ENCODE assay signal across 29 cellular contexts in the genomic region with DNA sequence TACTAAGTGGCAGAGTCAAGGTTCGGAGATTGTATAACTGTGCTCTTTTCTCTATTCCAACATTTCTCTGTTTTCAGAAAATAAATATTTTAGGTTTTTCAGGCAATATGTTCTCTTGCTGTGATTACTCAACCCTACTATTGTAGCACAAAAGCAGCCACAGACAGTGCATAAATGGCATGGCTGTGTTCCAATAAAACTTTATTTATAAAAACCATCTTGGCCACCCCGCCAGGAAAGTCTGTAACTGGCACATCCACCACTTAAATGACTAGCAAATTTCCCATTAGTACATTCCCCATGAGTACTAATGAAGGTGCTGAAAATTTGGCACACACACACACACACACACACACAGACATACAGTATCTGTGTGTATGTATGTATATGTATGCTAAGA.
"Had no signal": no experiment of that assay in that cellular context is flagged by ENCODE, and none has a peak within 500 bp of the region (broad histone marks: within the 10 kb centered on the region; RNA-seq: fewer than 3 reads in every experiment).

No MANE protein-coding gene starts in this region.

- H3K27ac Mint-ChIP-seq: dendritic cell treated with granulocyte-macrophage colony-stimulating factor and Interleukin-4, amounts not matched to agents 40 ng/mL and 50 ng/mL, for 4 days; effector memory CD8-positive, alpha-beta T cell; endodermal cell had no signal

- H3K4me1 ChIP-seq: colonic mucosa, esophagus squamous epithelium, foreskin keratinocyte, gastrocnemius medialis, heart left ventricle, heart right ventricle had no signal

- H3K27ac ChIP-seq: colonic mucosa, coronary artery, dorsolateral prefrontal cortex, epithelial cell of prostate, esophagus muscularis mucosa, esophagus squamous epithelium, foreskin keratinocyte, gastrocnemius medialis, gastroesophageal sphincter, heart left ventricle, heart right ventricle had no signal

- H3K27me3 Mint-ChIP-seq: dendritic cell treated with granulocyte-macrophage colony-stimulating factor and Interleukin-4, amounts not matched to agents 40 ng/mL and 50 ng/mL, for 4 days; effector memory CD8-positive, alpha-beta T cell had no signal

- H3K27me3 ChIP-seq: colonic mucosa, esophagus muscularis mucosa, esophagus squamous epithelium, foreskin keratinocyte, gastrocnemius medialis, gastroesophageal sphincter, heart left ventricle, heart right ventricle had no signal

- ATAC-seq: effector memory CD8-positive, alpha-beta T cell; esophagus mucosa; foreskin keratinocyte; gastrocnemius medialis; gastroesophageal sphincter; heart left ventricle; heart right ventricle had no signal

- FAIRE-seq: colon, endometrium, endothelial cell of umbilical vein, frontal cortex had no signal

- DNase-seq: colonic mucosa; cortex of kidney; dermis blood vessel endothelial cell; dorsolateral prefrontal cortex; effector CD4-positive, alpha-beta T cell; effector CD8-positive, alpha-beta T cell; effector memory CD4-positive, alpha-beta T cell; effector memory CD8-positive, alpha-beta T cell; endodermal cell; erythroblast; esophagus squamous epithelium; foreskin fibroblast; foreskin keratinocyte; foreskin melanocyte; gastrocnemius medialis; glutamatergic neuron; head of caudate nucleus; heart left ventricle; heart right ventricle had no signal

- H3K9me3 Mint-ChIP-seq: dendritic cell treated with granulocyte-macrophage colony-stimulating factor and Interleukin-4, amounts not matched to agents 40 ng/mL and 50 ng/mL, for 4 days; effector memory CD8-positive, alpha-beta T cell had no signal

- H3K4me3 ChIP-seq: colonic mucosa, coronary artery, dorsolateral prefrontal cortex, esophagus muscularis mucosa, esophagus squamous epithelium, gastrocnemius medialis, gastroesophageal sphincter, heart left ventricle, heart right ventricle had no signal

- H3K4me3 Mint-ChIP-seq: dendritic cell treated with granulocyte-macrophage colony-stimulating factor and Interleukin-4, amounts not matched to agents 40 ng/mL and 50 ng/mL, for 4 days; effector memory CD8-positive, alpha-beta T cell; endodermal cell had no signal

- H3K9me3 ChIP-seq: colonic mucosa, esophagus muscularis mucosa, esophagus squamous epithelium, gastrocnemius medialis, gastroesophageal sphincter, heart left ventricle had no signal

- H3K36me3 ChIP-seq: colonic mucosa, esophagus muscularis mucosa, esophagus squamous epithelium, gastrocnemius medialis, gastroesophageal sphincter, heart left ventricle, heart right ventricle had no signal
